1 cellular context compared by ENCODE assay signal in genomic region chr11:76445122-76446084, GRCh38.
TF ChIP-seq lines count a peak whose summit lies in the region.

No MANE protein-coding gene starts in this region.

TF ChIP-seq in HepG2, 621 proteins besides CTCF, POLR2A, EP300 and RAD21 (continued from another document and continues in another):
- TF ChIP-seq ZBTB43 (CRISPR knock-in tag; conservative IDR thresholded peaks at IDR 0.05) (no peak), NPAS2 (CRISPR knock-in tag; IDR thresholded peaks at IDR 0.05; ENCODE audit: borderline replicate concordance) (no peak), ZNF652 (CRISPR knock-in tag; IDR thresholded peaks at IDR 0.05; ENCODE audit: borderline replicate concordance, low read depth) (no peak), TCF12 (IDR thresholded peaks at IDR 0.05) (no peak), TCF12 (CRISPR knock-in tag; IDR thresholded peaks at IDR 0.05) (no peak), ZNF281 (CRISPR knock-in tag; IDR thresholded peaks at IDR 0.05; ENCODE audit: borderline replicate concordance) (peak; percentile 66; the same call in 1 of the 2 replicates), HMGXB3 (CRISPR knock-in tag; IDR thresholded peaks at IDR 0.05; ENCODE audit: borderline replicate concordance) (no peak), MIER3 (CRISPR knock-in tag; IDR thresholded peaks at IDR 0.05; ENCODE audit: borderline replicate concordance) (no peak), MLLT10 (CRISPR knock-in tag; IDR thresholded peaks at IDR 0.05) (no peak), ZNF7 (CRISPR knock-in tag; IDR thresholded peaks at IDR 0.05) (no peak), PHF21A (CRISPR knock-in tag; IDR thresholded peaks at IDR 0.05) (no peak), ZNF232 (CRISPR knock-in tag; IDR thresholded peaks at IDR 0.05; ENCODE audit: borderline replicate concordance) (peak; percentile 16; the same call in 1 of the 2 replicates), ZBTB10 (CRISPR knock-in tag; IDR thresholded peaks at IDR 0.05; ENCODE audit: borderline replicate concordance) (0 out of 2 replicates have a peak, but pooled peaks have one; percentile 30), CENPX (CRISPR knock-in tag; IDR thresholded peaks at IDR 0.05) (no peak), ZNF33A (CRISPR knock-in tag; IDR thresholded peaks at IDR 0.05; ENCODE audit: borderline replicate concordance) (no peak), ZUFSP (CRISPR knock-in tag; IDR thresholded peaks at IDR 0.05; ENCODE audit: borderline replicate concordance) (no peak), HINFP (CRISPR knock-in tag; IDR thresholded peaks at IDR 0.05; ENCODE audit: low read depth) (no peak), STAT6 (CRISPR knock-in tag; IDR thresholded peaks at IDR 0.05; ENCODE audit: borderline replicate concordance) (no peak), ZNF574 (CRISPR knock-in tag; IDR thresholded peaks at IDR 0.05) (peak; percentile 32), ZFYVE20 (CRISPR knock-in tag; IDR thresholded peaks at IDR 0.05; ENCODE audit: borderline replicate concordance, low read depth) (no peak), MEIS1 (CRISPR knock-in tag; IDR thresholded peaks at IDR 0.05; ENCODE audit: borderline replicate concordance) (no peak), TFAP4 (IDR thresholded peaks at IDR 0.05; ENCODE audit: borderline replicate concordance, low read depth) (no peak), HNRNPL (IDR thresholded peaks at IDR 0.05; ENCODE audit: low read depth, low read length) (no peak), PRMT3 (CRISPR knock-in tag; IDR thresholded peaks at IDR 0.05; ENCODE audit: borderline replicate concordance, low read depth) (no peak), THAP11 (CRISPR knock-in tag; IDR thresholded peaks at IDR 0.05) (no peak; the same call in 1 of the 2 replicates), LBX2 (CRISPR knock-in tag; IDR thresholded peaks at IDR 0.05; ENCODE audit: borderline replicate concordance) (no peak), TFDP2 (CRISPR knock-in tag; IDR thresholded peaks at IDR 0.05) (peak; percentile 45; the same call in 1 of the 2 replicates), ZNF766 (CRISPR knock-in tag; IDR thresholded peaks at IDR 0.05; ENCODE audit: borderline replicate concordance) (no peak), ZNF282 (IDR thresholded peaks at IDR 0.05; ENCODE audit: partially characterized antibody) (no peak), IKZF1 (IDR thresholded peaks at IDR 0.05) (no peak), DR1 (CRISPR knock-in tag; IDR thresholded peaks at IDR 0.05) (no peak), ZNF225 (CRISPR knock-in tag; IDR thresholded peaks at IDR 0.05) (0 out of 2 replicates have a peak, but pooled peaks have one; percentile 38), ELF1 (CRISPR knock-in tag; IDR thresholded peaks at IDR 0.05) (no peak)
